ENCODE assay signal across 24 cellular contexts in genomic region chr16:58960484-58960883, GRCh38.
"Had no signal": no experiment of that assay in that cellular context is flagged by ENCODE, and none has a peak within 500 bp of the region (broad histone marks: within the 10 kb centered on the region; RNA-seq: fewer than 3 reads in every experiment).

No MANE protein-coding gene starts in this region.

- ATAC-seq: activated CD8-positive, alpha-beta T cell treated with anti-CD3 and anti-CD28 coated beads for 36 hours; activated naive CD8-positive, alpha-beta T cell treated with anti-CD3 and anti-CD28 coated beads, Interleukin-2, amount 50 U/mL, for 24 hours; activated T-cell treated with anti-CD3 and anti-CD28 coated beads, Interleukin-2, amount 50 U/mL, for 4 hours; activated T-helper 17 cell treated with anti-CD3 and anti-CD28 coated beads, Interleukin-2, amount 50 U/mL, for 72 hours; effector memory CD8-positive, alpha-beta T cell; gastroesophageal sphincter; left lung; lower lobe of right lung; natural killer cell; right cardiac atrium; stimulated activated naive B cell treated with anti-CD40 and anti-IgM and Interleukin-4, amounts not matched to agents 10 μg/mL and 1 μg/mL and 100 μg/mL, for 72 hours; T-helper 17 cell; upper lobe of right lung had no signal

- H3K4me1 Mint-ChIP-seq: activated B cell treated with CpG ODN at 0.5 μM for 24 hours; activated naive CD4-positive, alpha-beta T cell treated with anti-CD3 and anti-CD28 coated beads, Interleukin-2, amount 50 U/mL, for 24 hours; activated naive CD8-positive, alpha-beta T cell treated with anti-CD3 and anti-CD28 coated beads, Interleukin-2, amount 50 U/mL, for 24 hours; activated T-helper 17 cell treated with anti-CD3 and anti-CD28 coated beads, Interleukin-2, amount 50 U/mL, for 72 hours; natural killer cell; stimulated activated naive B cell treated with anti-CD40 and anti-IgM and Interleukin-4, amounts not matched to agents 10 μg/mL and 1 μg/mL and 100 μg/mL, for 72 hours; T-helper 17 cell had no signal

- H3K9me3 Mint-ChIP-seq: activated B cell treated with CpG ODN at 0.5 μM for 24 hours; activated CD8-positive, alpha-beta T cell treated with anti-CD3 and anti-CD28 coated beads for 36 hours; activated naive CD4-positive, alpha-beta T cell treated with anti-CD3 and anti-CD28 coated beads, Interleukin-2, amount 50 U/mL, for 24 hours; activated naive CD8-positive, alpha-beta T cell treated with anti-CD3 and anti-CD28 coated beads, Interleukin-2, amount 50 U/mL, for 24 hours; activated T-cell treated with anti-CD3 and anti-CD28 coated beads, Interleukin-2, amount 50 U/mL, for 4 hours; activated T-helper 17 cell treated with anti-CD3 and anti-CD28 coated beads, Interleukin-2, amount 50 U/mL, for 72 hours; natural killer cell had no signal

- H3K4me3 Mint-ChIP-seq: activated B cell treated with CpG ODN at 0.5 μM for 24 hours; activated CD8-positive, alpha-beta T cell treated with anti-CD3 and anti-CD28 coated beads for 36 hours; activated naive CD4-positive, alpha-beta T cell treated with anti-CD3 and anti-CD28 coated beads, Interleukin-2, amount 50 U/mL, for 24 hours; activated naive CD8-positive, alpha-beta T cell treated with anti-CD3 and anti-CD28 coated beads, Interleukin-2, amount 50 U/mL, for 24 hours; activated T-cell treated with anti-CD3 and anti-CD28 coated beads, Interleukin-2, amount 50 U/mL, for 4 hours; activated T-helper 17 cell treated with anti-CD3 and anti-CD28 coated beads, Interleukin-2, amount 50 U/mL, for 72 hours; effector memory CD8-positive, alpha-beta T cell; natural killer cell; stimulated activated naive B cell treated with anti-CD40 and anti-IgM and Interleukin-4, amounts not matched to agents 10 μg/mL and 1 μg/mL and 100 μg/mL, for 72 hours; T-helper 17 cell had no signal

- H3K27ac Mint-ChIP-seq: activated B cell treated with CpG ODN at 0.5 μM for 24 hours; activated CD8-positive, alpha-beta T cell treated with anti-CD3 and anti-CD28 coated beads for 36 hours; activated naive CD4-positive, alpha-beta T cell treated with anti-CD3 and anti-CD28 coated beads, Interleukin-2, amount 50 U/mL, for 24 hours; activated naive CD8-positive, alpha-beta T cell treated with anti-CD3 and anti-CD28 coated beads, Interleukin-2, amount 50 U/mL, for 24 hours; activated T-helper 17 cell treated with anti-CD3 and anti-CD28 coated beads, Interleukin-2, amount 50 U/mL, for 72 hours; effector memory CD8-positive, alpha-beta T cell; natural killer cell; stimulated activated naive B cell treated with anti-CD40 and anti-IgM and Interleukin-4, amounts not matched to agents 10 μg/mL and 1 μg/mL and 100 μg/mL, for 72 hours; T-helper 17 cell had no signal

- DNase-seq: activated B cell treated with CpG ODN at 0.5 μM for 24 hours; activated CD4-positive, alpha-beta T cell treated with anti-CD3 and anti-CD28 coated beads, Interleukin-2, amount 50 U/mL, for 1 hour; activated CD8-positive, alpha-beta T cell treated with anti-CD3 and anti-CD28 coated beads for 36 hours; activated naive CD8-positive, alpha-beta T cell treated with anti-CD3 and anti-CD28 coated beads, Interleukin-2, amount 50 U/mL, for 24 hours; activated T-cell treated with anti-CD3 and anti-CD28 coated beads, Interleukin-2, amount 50 U/mL, for 4 hours; amygdala; caudate nucleus; cortex of kidney; effector memory CD8-positive, alpha-beta T cell; left lung; lower lobe of right lung; mesenchymal stem cell; natural killer cell; right cardiac atrium; stimulated activated CD4-positive, alpha-beta T cell treated with anti-CD3 and anti-CD28 coated beads, Interleukin-15, amount 100 ng/mL, for 24 hours; stimulated activated CD4-positive, alpha-beta T cell treated with anti-CD3 and anti-CD28 coated beads, Interleukin-2, amount 100 ng/mL, for 24 hours; stimulated activated naive B cell treated with anti-CD40 and anti-IgM and Interleukin-4, amounts not matched to agents 10 μg/mL and 1 μg/mL and 100 μg/mL, for 72 hours; T-helper 17 cell; T1000; tibial artery; upper lobe of right lung had no signal

- H3K27me3 Mint-ChIP-seq: activated B cell treated with CpG ODN at 0.5 μM for 24 hours; activated CD8-positive, alpha-beta T cell treated with anti-CD3 and anti-CD28 coated beads for 36 hours; activated naive CD4-positive, alpha-beta T cell treated with anti-CD3 and anti-CD28 coated beads, Interleukin-2, amount 50 U/mL, for 24 hours; activated naive CD8-positive, alpha-beta T cell treated with anti-CD3 and anti-CD28 coated beads, Interleukin-2, amount 50 U/mL, for 24 hours; activated T-helper 17 cell treated with anti-CD3 and anti-CD28 coated beads, Interleukin-2, amount 50 U/mL, for 72 hours; effector memory CD8-positive, alpha-beta T cell; stimulated activated naive B cell treated with anti-CD40 and anti-IgM and Interleukin-4, amounts not matched to agents 10 μg/mL and 1 μg/mL and 100 μg/mL, for 72 hours; T-helper 17 cell had no signal

- H3K36me3 Mint-ChIP-seq: activated naive CD4-positive, alpha-beta T cell treated with anti-CD3 and anti-CD28 coated beads, Interleukin-2, amount 50 U/mL, for 24 hours; natural killer cell; stimulated activated naive B cell treated with anti-CD40 and anti-IgM and Interleukin-4, amounts not matched to agents 10 μg/mL and 1 μg/mL and 100 μg/mL, for 72 hours had no signal
